ENCODE assay signal across 11 cellular contexts in the genomic region with DNA sequence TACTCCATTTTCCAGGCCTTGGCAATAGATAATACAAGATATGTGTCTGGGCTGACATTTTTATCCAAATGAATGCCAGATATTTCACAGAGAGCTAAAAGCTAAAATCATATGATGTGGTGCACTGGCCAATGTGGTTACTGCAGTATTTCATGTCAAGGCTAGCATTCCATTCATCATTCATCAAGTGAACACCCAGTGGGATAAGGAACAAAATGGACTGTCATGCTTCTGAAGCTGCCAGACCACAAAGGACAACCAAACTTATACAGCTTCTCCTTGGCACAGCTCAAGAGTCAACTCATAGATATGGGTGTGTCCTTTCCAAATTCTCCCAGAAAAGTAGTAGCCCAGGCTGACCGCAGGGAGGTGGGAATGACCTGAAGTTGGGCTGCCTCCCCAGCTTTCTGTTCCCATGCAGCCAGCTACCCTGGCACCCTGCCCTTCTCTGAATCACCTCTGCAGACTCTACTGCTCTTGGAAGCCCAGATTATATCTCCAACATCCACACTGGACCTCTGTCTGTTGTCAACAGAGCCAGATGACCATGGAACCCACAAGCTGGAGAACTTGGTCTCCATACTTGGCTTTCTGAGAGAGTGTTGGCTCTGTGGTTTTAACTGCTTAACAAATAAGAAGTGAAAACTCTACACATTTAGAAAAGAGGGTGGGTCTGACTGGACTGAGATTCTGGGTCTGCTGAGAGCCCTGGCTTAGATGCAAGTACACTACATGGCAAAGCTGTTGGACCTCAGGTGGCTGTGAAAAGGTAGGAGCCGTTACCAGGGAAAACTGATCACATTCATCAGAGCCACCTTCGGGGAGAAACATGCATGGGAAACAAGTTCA.
DNase-seq lines count a peak whose midpoint lies in the region; ATAC-seq, FAIRE-seq and TF ChIP-seq lines count a peak whose summit lies in the region.
"Had no signal": no experiment of that assay in that cellular context is flagged by ENCODE, and none has a peak within 500 bp of the region (broad histone marks: within the 10 kb centered on the region; RNA-seq: fewer than 3 reads in every experiment).

No MANE protein-coding gene starts in this region.

- POLR2A ChIA-PET in K562 (lab: Yijun Ruan, JAX) = no interaction called here

- in situ Hi-C loops in K562 (cut with MboI) = no loop called here

- no peaks in the 10 kb centered on the region for H3K79me2 ChIP-seq in K562 (ENCODE audit: control insufficient read depth, insufficient read depth, low read length)

- DNase-seq in HFFc6 (peak; percentile 95), K562 (ENCODE audit: extremely low read depth in 1 of 4, low spot score in 3 of 4) (no peak), right cardiac atrium (peak; percentile 90 to 95 (median 90)), upper lobe of right lung (no peak), erythroblast (lab: John Stamatoyannopoulos, UW) (no peak), GF-D8 (lab: John Stamatoyannopoulos, UW) (no peak), NCI-H774 (lab: John Stamatoyannopoulos, UW) (no peak)
- DNase-seq: activated CD4-positive, alpha-beta T cell treated with anti-CD3 and anti-CD28 coated beads, Interleukin-2, amount 50 U/mL, for 48 hours; KBM-7 had no signal

- 0% methylated on average over 3 of the region's 3 CpGs for WGBS in K562 (ENCODE audit: insufficient coverage, low coverage, missing lambda C conversion rate)
- 90% methylated on average over 3 of the region's 3 CpGs for WGBS in right cardiac atrium

- H3K9me3 ChIP-seq in K562 (replicated peaks; ENCODE audit: control insufficient read depth, insufficient read depth, low read depth, low read length) = no peaks in the 10 kb centered on the region; the same call in 1 of the 2 replicates
- no peaks in the 10 kb centered on the region for H3K9me3 ChIP-seq in right cardiac atrium (ENCODE audit: control insufficient read depth, low read length)
- H3K9me3 ChIP-seq in upper lobe of right lung = no peaks in the 10 kb centered on the region

- H3K4me1 ChIP-seq in K562 (replicated peaks in 1 of 2; ENCODE audit: control insufficient read depth in 2 of 2, insufficient read depth in 2 of 2, low read length in 2 of 2) (no peaks in the 10 kb centered on the region), right cardiac atrium (ENCODE audit: control insufficient read depth, insufficient read depth, low read length) (no peaks in the 10 kb centered on the region), upper lobe of right lung (no peaks in the 10 kb centered on the region)

- TF ChIP-seq CTCF in HFFc6 (IDR thresholded peaks at IDR 0.05) = peak; percentile 48
- no peak for TF ChIP-seq CTCF in K562 (IDR thresholded peaks at IDR 0.05 in 2 of 3, conservative IDR thresholded peaks at IDR 0.05 in 1 of 3; ENCODE audit: insufficient read depth in 2 of 3, low read depth in 1 of 3, low read length in 3 of 3)
- no peak for TF ChIP-seq CTCF in upper lobe of right lung (IDR thresholded peaks at IDR 0.05)

- H4K20me1 ChIP-seq in K562 (replicated peaks; ENCODE audit: control insufficient read depth, insufficient read depth, low read length) = no peaks in the 10 kb centered on the region

- no peak for TF ChIP-seq RAD21 in K562 (CRISPR knock-in tag; conservative IDR thresholded peaks at IDR 0.05 in 1 of 2, IDR thresholded peaks at IDR 0.05 in 1 of 2)

- CTCF ChIA-PET in K562 (lab: Yijun Ruan, JAX; ENCODE audit: low intra/inter-chr PET ratio) = no interaction called here

- no peak for TF ChIP-seq EP300 in K562 (IDR thresholded peaks at IDR 0.05; ENCODE audit: low read length)

- no peak overlapping the region for H3K9ac ChIP-seq in K562 (ENCODE audit: insufficient read depth in 1 of 2, low read depth in 2 of 2, low read length in 2 of 2)

- TF ChIP-seq POLR2A in K562 (conservative IDR thresholded peaks at IDR 0.05) (no peak), erythroblast (IDR thresholded peaks at IDR 0.05; ENCODE audit: low read length) (no peak)

- H3K4me3 ChIP-seq in K562 = no peak overlapping the region
- no peak overlapping the region for H3K4me3 ChIP-seq in right cardiac atrium (ENCODE audit: low read length)
- H3K4me3 ChIP-seq in upper lobe of right lung = no peak overlapping the region

- ATAC-seq in K562 (no peak), right cardiac atrium (peak; percentile 82 to 92), upper lobe of right lung (peak; percentile 22), GM18907 (IDR thresholded peaks at IDR 0.05; ENCODE audit: unreplicated experiment) (no peak)

- no peak overlapping the region for H3K4me2 ChIP-seq in K562 (ENCODE audit: insufficient read depth, low read length)

- peaks cover 31% of the 10 kb centered on the region for H3K4me1 Mint-ChIP-seq in HFFc6 (ENCODE audit: low read depth)

- H3K9me3 Mint-ChIP-seq in HFFc6 = no peaks in the 10 kb centered on the region; the same call in 1 of the 2 replicates

- intact Hi-C loops in K562 (cut with micrococcal nuclease) (loop anchor here (10.0 kb wide), 2 partner anchors 372 to 902 kb away; no protein-coding TSS in a partner anchor), right cardiac atrium (cut with DNase I) (loop anchor here in 3 of 4 donors (5.0 to 10.0 kb wide), 2 partner anchors 182 to 655 kb away; no protein-coding TSS in a partner anchor), upper lobe of right lung (cut with DNase I) (no loop called here)

- no peak for FAIRE-seq in K562 (lab: Jason Lieb, UNC)
- FAIRE-seq: colon had no signal

- no peaks in the 10 kb centered on the region for H3K9me1 ChIP-seq in K562 (ENCODE audit: control insufficient read depth, insufficient read depth, low read length)

- H2AFZ ChIP-seq in K562 (ENCODE audit: low read depth, low read length) = no peak overlapping the region

- H3K27me3 Mint-ChIP-seq in HFFc6 (ENCODE audit: insufficient read depth) = peaks cover 2% of the 10 kb centered on the region

- H3K27ac Mint-ChIP-seq in HFFc6 = peak overlapping the region; percentile 60; the same call in 1 of the 2 replicates

- H3K27ac ChIP-seq in K562 (ENCODE audit: extremely low read depth, low read depth, low read length) (no peak overlapping the region), right cardiac atrium (ENCODE audit: low read length) (no peak overlapping the region), upper lobe of right lung (no peak overlapping the region)

- peak overlapping the region; percentile 18; the same call in 1 of the 2 replicates for H3K4me3 Mint-ChIP-seq in HFFc6

- H3K36me3 Mint-ChIP-seq in HFFc6 (ENCODE audit: low read depth) = no peaks in the 10 kb centered on the region

- no TSS peak for BruUV-seq in K562 (replicated peaks; lab: Mats Ljungman, UMichigan)

- H3K36me3 ChIP-seq in K562 (ENCODE audit: control insufficient read depth, insufficient read depth, low read length) = no peaks in the 10 kb centered on the region
- H3K36me3 ChIP-seq in upper lobe of right lung = no peaks in the 10 kb centered on the region

- H3K27me3 ChIP-seq in K562 (ENCODE audit: control insufficient read depth in 2 of 2, insufficient read depth in 2 of 2, low read length in 2 of 2) (peaks cover 3 to 12% of the 10 kb centered on the region in 2 experiments; a peak in 3 of 5 replicates), right cardiac atrium (ENCODE audit: control insufficient read depth, insufficient read depth) (no peaks in the 10 kb centered on the region), upper lobe of right lung (no peaks in the 10 kb centered on the region)

TF ChIP-seq in K562, 482 proteins besides CTCF, POLR2A, EP300 and RAD21 (continues in another document):
- TF ChIP-seq, protein P1, sequence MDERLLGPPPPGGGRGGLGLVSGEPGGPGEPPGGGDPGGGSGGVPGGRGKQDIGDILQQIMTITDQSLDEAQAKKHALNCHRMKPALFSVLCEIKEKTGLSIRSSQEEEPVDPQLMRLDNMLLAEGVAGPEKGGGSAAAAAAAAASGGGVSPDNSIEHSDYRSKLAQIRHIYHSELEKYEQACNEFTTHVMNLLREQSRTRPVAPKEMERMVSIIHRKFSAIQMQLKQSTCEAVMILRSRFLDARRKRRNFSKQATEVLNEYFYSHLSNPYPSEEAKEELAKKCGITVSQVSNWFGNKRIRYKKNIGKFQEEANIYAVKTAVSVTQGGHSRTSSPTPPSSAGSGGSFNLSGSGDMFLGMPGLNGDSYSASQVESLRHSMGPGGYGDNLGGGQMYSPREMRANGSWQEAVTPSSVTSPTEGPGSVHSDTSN (CRISPR knock-in tag; IDR thresholded peaks at IDR 0.05; ENCODE audit: low read depth) = no peak
- TF ChIP-seq, protein P1 (tag; conservative IDR thresholded peaks at IDR 0.05; ENCODE audit: low read depth) = 0 out of 2 replicates have a peak, but pooled peaks have one; percentile 24
- TF ChIP-seq, protein P2, sequence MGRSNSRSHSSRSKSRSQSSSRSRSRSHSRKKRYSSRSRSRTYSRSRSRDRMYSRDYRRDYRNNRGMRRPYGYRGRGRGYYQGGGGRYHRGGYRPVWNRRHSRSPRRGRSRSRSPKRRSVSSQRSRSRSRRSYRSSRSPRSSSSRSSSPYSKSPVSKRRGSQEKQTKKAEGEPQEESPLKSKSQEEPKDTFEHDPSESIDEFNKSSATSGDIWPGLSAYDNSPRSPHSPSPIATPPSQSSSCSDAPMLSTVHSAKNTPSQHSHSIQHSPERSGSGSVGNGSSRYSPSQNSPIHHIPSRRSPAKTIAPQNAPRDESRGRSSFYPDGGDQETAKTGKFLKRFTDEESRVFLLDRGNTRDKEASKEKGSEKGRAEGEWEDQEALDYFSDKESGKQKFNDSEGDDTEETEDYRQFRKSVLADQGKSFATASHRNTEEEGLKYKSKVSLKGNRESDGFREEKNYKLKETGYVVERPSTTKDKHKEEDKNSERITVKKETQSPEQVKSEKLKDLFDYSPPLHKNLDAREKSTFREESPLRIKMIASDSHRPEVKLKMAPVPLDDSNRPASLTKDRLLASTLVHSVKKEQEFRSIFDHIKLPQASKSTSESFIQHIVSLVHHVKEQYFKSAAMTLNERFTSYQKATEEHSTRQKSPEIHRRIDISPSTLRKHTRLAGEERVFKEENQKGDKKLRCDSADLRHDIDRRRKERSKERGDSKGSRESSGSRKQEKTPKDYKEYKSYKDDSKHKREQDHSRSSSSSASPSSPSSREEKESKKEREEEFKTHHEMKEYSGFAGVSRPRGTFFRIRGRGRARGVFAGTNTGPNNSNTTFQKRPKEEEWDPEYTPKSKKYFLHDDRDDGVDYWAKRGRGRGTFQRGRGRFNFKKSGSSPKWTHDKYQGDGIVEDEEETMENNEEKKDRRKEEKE (IDR thresholded peaks at IDR 0.05; ENCODE audit: borderline replicate concordance in 1 of 2, control insufficient read depth in 1 of 2, low read depth in 2 of 2, low read length in 1 of 2) = no peak

Comparison
In these comparisons a context has a peak if more than half of its experiments do, and no peak if none do; other contexts are left out.
1. DNase-seq: peak in HFFc6 (single experiment) and right cardiac atrium (3 of 3); none in K562 (0 of 4), upper lobe of right lung (single experiment), erythroblast (0 of 2), GF-D8 (single experiment) and NCI-H774 (single experiment).
2. ATAC-seq: peak in right cardiac atrium (2 of 2) and upper lobe of right lung (single experiment); none in K562 (single experiment) and GM18907 (single experiment).